Comparison of ENCODE assay signal across 1 cellular context in the genomic region with DNA sequence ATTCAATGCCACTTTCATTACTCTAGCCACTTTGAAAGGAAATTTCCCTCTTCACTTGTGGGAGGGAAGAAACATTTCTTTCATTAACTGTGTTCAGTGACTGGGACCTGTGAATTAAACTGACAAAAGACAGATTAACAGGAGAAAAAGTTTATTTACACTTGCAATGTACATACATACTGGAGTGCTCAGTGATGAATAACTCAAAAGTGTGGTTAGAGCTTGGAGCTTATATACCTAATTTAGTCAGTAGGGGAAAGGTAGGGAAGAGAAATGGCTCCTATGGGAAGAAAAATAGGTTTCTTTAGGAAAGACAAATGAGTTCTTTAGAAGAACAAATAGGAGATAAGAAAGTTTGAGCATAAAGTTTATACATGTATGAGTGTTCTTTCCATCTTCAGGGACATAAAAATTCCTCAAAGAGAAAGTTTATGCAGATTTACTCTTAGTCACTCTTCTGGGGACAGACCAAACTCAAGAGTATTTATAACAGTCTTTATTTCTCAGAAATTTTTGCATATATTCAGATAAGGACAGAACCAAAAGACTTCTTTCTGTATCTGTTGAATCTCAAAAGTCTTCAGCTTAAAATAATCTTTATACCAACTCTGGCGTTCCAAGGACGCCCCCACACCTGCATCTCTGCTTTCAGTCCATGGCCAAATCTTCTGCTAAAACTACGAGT.
TF ChIP-seq lines count a peak whose summit lies in the region.

No MANE protein-coding gene starts in this region.

TF ChIP-seq in IMR-90, 13 proteins besides CTCF, POLR2A, EP300 and RAD21:
- TF ChIP-seq MXI1 (IDR thresholded peaks at IDR 0.05; ENCODE audit: borderline replicate concordance, low read depth, low read length) (no peak), CHD1 (IDR thresholded peaks at IDR 0.05; ENCODE audit: low read depth, low read length) (no peak), BHLHE40 (IDR thresholded peaks at IDR 0.05; ENCODE audit: low read depth, low read length) (no peak), SMC3 (IDR thresholded peaks at IDR 0.05; ENCODE audit: low read depth, low read length) (no peak), RFX5 (IDR thresholded peaks at IDR 0.05; ENCODE audit: low read depth, low read length) (no peak), NFE2L2 (IDR thresholded peaks at IDR 0.05; ENCODE audit: low read depth, low read length) (no peak), CEBPB (IDR thresholded peaks at IDR 0.05; ENCODE audit: low read depth, low read length) (no peak), MAFK (IDR thresholded peaks at IDR 0.05; ENCODE audit: low read depth, low read length) (no peak), MAZ (IDR thresholded peaks at IDR 0.05; ENCODE audit: borderline replicate concordance, low read depth, low read length) (no peak), RCOR1 (IDR thresholded peaks at IDR 0.05; ENCODE audit: insufficient replicate concordance, low read length) (no peak), FOS (IDR thresholded peaks at IDR 0.05; ENCODE audit: low read depth, low read length) (no peak)
- TF ChIP-seq, protein P1, sequence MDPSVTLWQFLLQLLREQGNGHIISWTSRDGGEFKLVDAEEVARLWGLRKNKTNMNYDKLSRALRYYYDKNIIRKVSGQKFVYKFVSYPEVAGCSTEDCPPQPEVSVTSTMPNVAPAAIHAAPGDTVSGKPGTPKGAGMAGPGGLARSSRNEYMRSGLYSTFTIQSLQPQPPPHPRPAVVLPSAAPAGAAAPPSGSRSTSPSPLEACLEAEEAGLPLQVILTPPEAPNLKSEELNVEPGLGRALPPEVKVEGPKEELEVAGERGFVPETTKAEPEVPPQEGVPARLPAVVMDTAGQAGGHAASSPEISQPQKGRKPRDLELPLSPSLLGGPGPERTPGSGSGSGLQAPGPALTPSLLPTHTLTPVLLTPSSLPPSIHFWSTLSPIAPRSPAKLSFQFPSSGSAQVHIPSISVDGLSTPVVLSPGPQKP (IDR thresholded peaks at IDR 0.05; ENCODE audit: borderline replicate concordance, low read depth, low read length) = no peak
- TF ChIP-seq, protein P2, sequence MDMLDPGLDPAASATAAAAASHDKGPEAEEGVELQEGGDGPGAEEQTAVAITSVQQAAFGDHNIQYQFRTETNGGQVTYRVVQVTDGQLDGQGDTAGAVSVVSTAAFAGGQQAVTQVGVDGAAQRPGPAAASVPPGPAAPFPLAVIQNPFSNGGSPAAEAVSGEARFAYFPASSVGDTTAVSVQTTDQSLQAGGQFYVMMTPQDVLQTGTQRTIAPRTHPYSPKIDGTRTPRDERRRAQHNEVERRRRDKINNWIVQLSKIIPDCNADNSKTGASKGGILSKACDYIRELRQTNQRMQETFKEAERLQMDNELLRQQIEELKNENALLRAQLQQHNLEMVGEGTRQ (IDR thresholded peaks at IDR 0.05; ENCODE audit: low read depth, low read length) = no peak
